33 cellular contexts compared by ENCODE assay signal in the genomic region with DNA sequence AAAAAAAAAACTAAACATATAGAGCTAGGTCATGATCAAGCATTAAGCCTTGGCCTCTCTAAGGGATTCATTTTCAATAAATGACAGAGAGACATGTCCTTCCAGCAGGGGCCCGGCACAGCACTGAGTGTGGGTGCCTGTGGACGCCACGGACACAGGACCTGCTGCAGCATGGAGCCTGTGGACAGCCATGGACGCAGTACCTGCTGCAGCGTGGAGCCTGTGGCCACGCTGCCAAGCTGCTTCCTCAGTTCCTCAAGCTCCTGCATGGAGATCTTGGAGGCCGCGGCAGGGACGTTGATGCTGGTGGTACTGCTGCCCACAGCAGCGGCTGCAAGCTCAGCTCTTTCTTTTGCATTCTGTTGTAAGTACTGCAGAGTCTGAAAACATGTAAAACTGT. TPM values are rescaled to one million over a fixed set of nuclear protein-coding genes. Genes with fewer than 3 reads are reported as not detected.
"Had no signal": no experiment of that assay in that cellular context is flagged by ENCODE, and none has a peak within 500 bp of the region (broad histone marks: within the 10 kb centered on the region; RNA-seq: fewer than 3 reads in every experiment).

No MANE protein-coding gene starts in this region.

- H3K9me3 ChIP-seq: ascending aorta had no signal

- H3K27ac ChIP-seq: ascending aorta, cardiac muscle cell, WERI-Rb-1 had no signal

- ATAC-seq: activated CD4-positive, alpha-beta T cell treated with anti-CD3 and anti-CD28 coated beads for 36 hours; activated CD4-positive, CD25-positive, alpha-beta regulatory T cell treated with anti-CD3 and anti-CD28 coated beads, Interleukin-2, amount 50 U/mL, for 24 hours; activated CD8-positive, alpha-beta memory T cell treated with anti-CD3 and anti-CD28 coated beads, Interleukin-2, amount 10 ng/mL, durations not matched to agents 7 days and 5 days; activated CD8-positive, alpha-beta T cell treated with anti-CD3 and anti-CD28 coated beads, Interleukin-2, amount 10 ng/mL, durations not matched to agents 7 days and 5 days; activated naive CD8-positive, alpha-beta T cell treated with anti-CD3 and anti-CD28 coated beads, Interleukin-2, amount 50 U/mL, for 24 hours; WTC11 had no signal

- H3K4me1 ChIP-seq: ascending aorta had no signal

- DNase-seq: activated CD4-positive, alpha-beta memory T cell treated with anti-CD3 and anti-CD28 coated beads, Interleukin-2, amount 10 ng/mL, durations not matched to agents 7 days and 5 days; activated CD4-positive, alpha-beta T cell treated with anti-CD3 and anti-CD28 coated beads for 1 hour; activated CD4-positive, alpha-beta T cell treated with anti-CD3 and anti-CD28 coated beads for 36 hours; activated CD4-positive, alpha-beta T cell treated with anti-CD3 and anti-CD28 coated beads for 48 hours; activated CD4-positive, alpha-beta T cell treated with anti-CD3 and anti-CD28 coated beads, Interleukin-2, amount 10 ng/mL, durations not matched to agents 7 days and 5 days; activated CD4-positive, alpha-beta T cell treated with anti-CD3 and anti-CD28 coated beads, Interleukin-2, amount 50 U/mL, for 48 hours; activated CD4-positive, CD25-positive, alpha-beta regulatory T cell; activated CD8-positive, alpha-beta memory T cell treated with anti-CD3 and anti-CD28 coated beads for 24 hours; activated CD8-positive, alpha-beta memory T cell treated with anti-CD3 and anti-CD28 coated beads, Interleukin-2, amount 10 ng/mL, durations not matched to agents 7 days and 5 days; activated CD8-positive, alpha-beta memory T cell treated with anti-CD3 and anti-CD28 coated beads, Interleukin-2, amount 50 U/mL, for 48 hours; activated CD8-positive, alpha-beta T cell treated with anti-CD3 and anti-CD28 coated beads, Interleukin-2, amount 10 ng/mL, durations not matched to agents 7 days and 5 days; activated effector memory CD4-positive, alpha-beta T cell treated with Interleukin-2 at 50 U/mL for 16 hours; activated gamma-delta T cell; activated naive CD4-positive, alpha-beta T cell treated with anti-CD3 and anti-CD28 coated beads, Interleukin-2, amount 10 ng/mL, durations not matched to agents 7 days and 5 days; activated naive CD4-positive, alpha-beta T cell treated with Interleukin-2 at 50 U/mL for 16 hours; activated naive CD8-positive, alpha-beta T cell treated with anti-CD3 and anti-CD28 coated beads, Interleukin-2, amount 10 ng/mL, durations not matched to agents 7 days and 5 days; activated naive CD8-positive, alpha-beta T cell treated with anti-CD3 and anti-CD28 coated beads, Interleukin-2, amount 50 U/mL, for 24 hours; activated T-cell treated with anti-CD3 and anti-CD28 coated beads, Interleukin-2, amount 50 U/mL, for 24 hours; activated T-cell treated with anti-CD3 and anti-CD28 coated beads, Interleukin-2, amount 50 U/mL, for 48 hours; amygdala; anterior cingulate cortex; caudate nucleus; cerebellar nuclear complex; T-helper 1 cell; T-helper 2 cell; T-helper 9 cell; WERI-Rb-1 had no signal

- H3K27me3 ChIP-seq: ascending aorta, cardiac muscle cell had no signal

- H3K4me3 ChIP-seq: ascending aorta, cardiac muscle cell had no signal

RNA-seq across cellular contexts. Expression of a gene that starts 37.5 kb away (rescaled TPM):
- total RNA-seq: activated CD4-positive, alpha-beta memory T cell treated with anti-CD3 and anti-CD28 coated beads, Interleukin-2, amount 10 ng/mL, durations not matched to agents 7 days and 5 days; activated CD4-positive, alpha-beta T cell treated with anti-CD3 and anti-CD28 coated beads for 36 hours; activated CD4-positive, alpha-beta T cell treated with anti-CD3 and anti-CD28 coated beads, Interleukin-2, amount 10 ng/mL, durations not matched to agents 7 days and 5 days; activated CD8-positive, alpha-beta memory T cell treated with anti-CD3 and anti-CD28 coated beads, Interleukin-2, amount 10 ng/mL, durations not matched to agents 7 days and 5 days; activated CD8-positive, alpha-beta T cell treated with anti-CD3 and anti-CD28 coated beads, Interleukin-2, amount 10 ng/mL, durations not matched to agents 7 days and 5 days; activated T-helper 2 cell treated with anti-CD3 and anti-CD28 coated beads, Interferon-gamma antibody, Interleukin-2, Interleukin-4, amounts not matched to agents 10 μg/mL and 5 μg/mL and 100 μg/mL, durations not matched to agents 14 hours and 24 hours and 36 hours; ascending aorta; bronchial epithelial cell had no signal

RNA-seq across cellular contexts. Expression of a gene that starts 47.9 kb away (rescaled TPM):
- total RNA-seq: activated CD4-positive, alpha-beta memory T cell treated with anti-CD3 and anti-CD28 coated beads, Interleukin-2, amount 10 ng/mL, durations not matched to agents 7 days and 5 days; activated CD4-positive, alpha-beta T cell treated with anti-CD3 and anti-CD28 coated beads for 36 hours; activated CD4-positive, alpha-beta T cell treated with anti-CD3 and anti-CD28 coated beads, Interleukin-2, amount 10 ng/mL, durations not matched to agents 7 days and 5 days; activated CD8-positive, alpha-beta memory T cell treated with anti-CD3 and anti-CD28 coated beads, Interleukin-2, amount 10 ng/mL, durations not matched to agents 7 days and 5 days; activated CD8-positive, alpha-beta T cell treated with anti-CD3 and anti-CD28 coated beads, Interleukin-2, amount 10 ng/mL, durations not matched to agents 7 days and 5 days; activated naive CD8-positive, alpha-beta T cell treated with anti-CD3 and anti-CD28 coated beads, Interleukin-2, amount 10 ng/mL, durations not matched to agents 7 days and 5 days; activated T-helper 2 cell treated with anti-CD3 and anti-CD28 coated beads, Interferon-gamma antibody, Interleukin-2, Interleukin-4, amounts not matched to agents 10 μg/mL and 5 μg/mL and 100 μg/mL, durations not matched to agents 14 hours and 24 hours and 36 hours; ascending aorta; bronchial epithelial cell had no signal
